27 cellular contexts compared by ENCODE assay signal in the genomic region with DNA sequence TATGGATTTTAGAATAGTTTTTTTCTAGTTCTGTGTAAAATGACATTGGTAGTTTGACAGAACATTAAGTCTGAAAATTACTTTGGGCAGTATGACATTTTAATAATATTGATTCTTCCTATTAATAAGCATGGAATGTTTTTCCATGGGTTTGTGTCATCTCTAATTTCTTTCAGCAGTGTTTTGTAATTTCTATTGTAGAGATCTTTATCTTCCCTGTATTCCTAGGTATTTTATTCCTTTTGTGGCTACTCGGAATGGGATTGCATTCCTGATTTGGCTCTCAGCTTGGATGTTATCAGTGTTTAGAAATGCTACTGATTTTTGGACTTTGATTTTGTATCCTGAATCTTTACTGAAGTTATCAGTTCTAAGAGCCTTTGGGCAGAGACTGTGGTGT.
A peak's percentile ranks its signal among the peaks of the same experiment; 100 is the strongest.
DNase-seq lines count a peak whose midpoint lies in the region; ATAC-seq, FAIRE-seq and TF ChIP-seq lines count a peak whose summit lies in the region.
"Had no signal": no experiment of that assay in that cellular context is flagged by ENCODE, and none has a peak within 500 bp of the region (broad histone marks: within the 10 kb centered on the region; RNA-seq: fewer than 3 reads in every experiment).

No MANE protein-coding gene starts in this region.

- 63% methylated on average over 1 of the region's 1 CpG for WGBS in SK-N-SH (ENCODE audit: low lambda C conversion rate)

- H3K36me3 ChIP-seq in SK-N-SH (replicated peaks in 1 of 2; ENCODE audit: control insufficient read depth in 1 of 2, insufficient read depth in 2 of 2, low read length in 1 of 2): peaks cover 0 to 4% of the 10 kb centered on the region in 2 experiments
- H3K36me3 ChIP-seq in astrocyte (ENCODE audit: insufficient read depth, low read length): no peaks in the 10 kb centered on the region
- H3K36me3 ChIP-seq: BE2C, BLaER1 had no signal

- H3K79me2 ChIP-seq in SK-N-SH (ENCODE audit: insufficient read depth) (no peaks in the 10 kb centered on the region), astrocyte (ENCODE audit: insufficient read depth, low read length) (no peaks in the 10 kb centered on the region)

- H2AFZ ChIP-seq in SK-N-SH (ENCODE audit: low read depth) (no peak overlapping the region), astrocyte (ENCODE audit: low read depth, low read length) (no peak overlapping the region)

- no peaks in the 10 kb centered on the region for H3F3A ChIP-seq in SK-N-SH (replicated peaks; ENCODE audit: insufficient read depth)

- H3K9me3 Mint-ChIP-seq in astrocyte (ENCODE audit: unreplicated experiment): peaks cover 3% of the 10 kb centered on the region
- H3K9me3 Mint-ChIP-seq: CD14-positive monocyte had no signal

- H3K27me3 Mint-ChIP-seq in astrocyte (ENCODE audit: low read depth, unreplicated experiment): no peaks in the 10 kb centered on the region

- H3K4me1 ChIP-seq in SK-N-SH (ENCODE audit: control insufficient read depth in 1 of 2, insufficient read depth in 2 of 2, low read depth in 1 of 2, low read length in 1 of 2) (no peaks in the 10 kb centered on the region; a peak in 1 of 4 replicates), astrocyte (ENCODE audit: insufficient read depth, low read length) (no peaks in the 10 kb centered on the region)
- H3K4me1 ChIP-seq: BE2C, BLaER1 had no signal

- no peak overlapping the region for H3K4me2 ChIP-seq in SK-N-SH
- no peak overlapping the region for H3K4me2 ChIP-seq in astrocyte (ENCODE audit: low read length)
- H3K4me2 ChIP-seq: BLaER1 had no signal

- H3K9me3 ChIP-seq in SK-N-SH (0 out of 2 replicates have a peak, but pooled peaks cover 8% of the 10 kb centered on the region), astrocyte (ENCODE audit: insufficient read depth, low read depth, low read length) (no peaks in the 10 kb centered on the region)
- H3K9me3 ChIP-seq: BE2C, BLaER1 had no signal

- no peak overlapping the region for H3K4me3 Mint-ChIP-seq in astrocyte (ENCODE audit: unreplicated experiment)
- H3K4me3 Mint-ChIP-seq: CD14-positive monocyte; CD4-positive, alpha-beta memory T cell; CD4-positive, CD25-positive, alpha-beta regulatory T cell; CD8-positive, alpha-beta memory T cell had no signal

- no peak for TF ChIP-seq RAD21 in SK-N-SH (IDR thresholded peaks at IDR 0.05; ENCODE audit: low read length)

- TF ChIP-seq CTCF in SK-N-SH (IDR thresholded peaks at IDR 0.05): no peak
- TF ChIP-seq CTCF in astrocyte (IDR thresholded peaks at IDR 0.05; ENCODE audit: insufficient read depth, low read depth, low read length): no peak

- H3K9me2 ChIP-seq in SK-N-SH: no peaks in the 10 kb centered on the region

- H3K9ac ChIP-seq in SK-N-SH (no peak overlapping the region), astrocyte (ENCODE audit: low read length) (no peak overlapping the region)
- H3K9ac ChIP-seq: BLaER1 had no signal

- H3K4me3 ChIP-seq in SK-N-SH (ENCODE audit: low read depth in 2 of 2, low read length in 1 of 2): no peak overlapping the region
- H3K4me3 ChIP-seq in astrocyte (ENCODE audit: insufficient read depth, low read depth, low read length): no peak overlapping the region
- H3K4me3 ChIP-seq: BLaER1, GM12878 had no signal

- H3K36me3 Mint-ChIP-seq in astrocyte (ENCODE audit: low read depth, unreplicated experiment): no peaks in the 10 kb centered on the region
- H3K36me3 Mint-ChIP-seq: CD14-positive monocyte; CD4-positive, alpha-beta memory T cell; CD4-positive, CD25-positive, alpha-beta regulatory T cell had no signal

- no peak overlapping the region for H3K27ac Mint-ChIP-seq in astrocyte (ENCODE audit: unreplicated experiment)
- H3K27ac Mint-ChIP-seq: CD14-positive monocyte; CD4-positive, alpha-beta memory T cell; CD4-positive, CD25-positive, alpha-beta regulatory T cell; CD8-positive, alpha-beta memory T cell had no signal

- no peak for FAIRE-seq in astrocyte (lab: Jason Lieb, UNC)
- FAIRE-seq: A204.1, GM12878, GM12892, GM18507 had no signal

- H3K27ac ChIP-seq in SK-N-SH (ENCODE audit: low read depth in 2 of 2, low read length in 1 of 2) (no peak overlapping the region), astrocyte (ENCODE audit: low read depth, low read length) (no peak overlapping the region)
- H3K27ac ChIP-seq: BLaER1 had no signal

- no peaks in the 10 kb centered on the region for H3K27me3 ChIP-seq in SK-N-SH (ENCODE audit: insufficient read depth)
- H3K27me3 ChIP-seq in astrocyte (ENCODE audit: insufficient read depth, low read length): no peaks in the 10 kb centered on the region
- H3K27me3 ChIP-seq: BE2C, BLaER1 had no signal

- H4K20me1 ChIP-seq in SK-N-SH (ENCODE audit: insufficient read depth): no peaks in the 10 kb centered on the region
- H4K20me1 ChIP-seq in astrocyte (ENCODE audit: insufficient read depth, low read length): no peaks in the 10 kb centered on the region
- H4K20me1 ChIP-seq: BLaER1 had no signal

- no peak for ATAC-seq in HG03457 (IDR thresholded peaks at IDR 0.05; ENCODE audit: unreplicated experiment)
- ATAC-seq: GM12878 had no signal

- TF ChIP-seq EP300 in SK-N-SH (IDR thresholded peaks at IDR 0.05; ENCODE audit: borderline replicate concordance in 1 of 2, low read depth in 1 of 2, low read length in 1 of 2): peak in 1 of 2 experiments; percentile 74; a peak in 2 of 4 replicates

- peaks cover 2% of the 10 kb centered on the region for H3K4me1 Mint-ChIP-seq in astrocyte (ENCODE audit: low read depth, unreplicated experiment)
- H3K4me1 Mint-ChIP-seq: CD14-positive monocyte; CD4-positive, alpha-beta memory T cell; CD4-positive, CD25-positive, alpha-beta regulatory T cell; CD8-positive, alpha-beta memory T cell had no signal

- CTCF ChIA-PET in SK-N-SH (lab: Yijun Ruan, JAX): no interaction called here

- POLR2A ChIA-PET in SK-N-SH (lab: Yijun Ruan, JAX): no interaction called here

- peak; percentile 53 for DNase-seq in EH (ENCODE audit: low read depth)
- DNase-seq in EL: peak; percentile 48
- no peak for DNase-seq in SK-N-SH
- peak; percentile 36 for DNase-seq in astrocyte (ENCODE audit: low read depth)
- no peak for DNase-seq in NCI-H510A treated with DMSO at 0.1 percent for 48 hours (lab: John Stamatoyannopoulos, UW)
- no peak for DNase-seq in H4 (ENCODE audit: low spot score)
- DNase-seq: 8988T; ACHN; BE2C; C1 segment of cervical spinal cord; CD4-positive, alpha-beta memory T cell; CD4-positive, CD25-positive, alpha-beta regulatory T cell; CD8-positive, alpha-beta memory T cell; COR-L47; DMS 273 treated with DMSO at 0.1 percent for 48 hours; DMS153; DMS53; DMS79; DND-41; GDM1 had no signal

TF ChIP-seq in SK-N-SH, 30 proteins besides CTCF, POLR2A, EP300 and RAD21:
- TF ChIP-seq ZBTB33 (IDR thresholded peaks at IDR 0.05; ENCODE audit: borderline replicate concordance, low read depth): 0 out of 2 replicates have a peak, but pooled peaks have one; percentile 23
- TF ChIP-seq JUND (IDR thresholded peaks at IDR 0.05): peak; percentile 60
- no peak for TF ChIP-seq SMC3 (IDR thresholded peaks at IDR 0.05; ENCODE audit: low read depth, low read length)
- TF ChIP-seq, protein P1, sequence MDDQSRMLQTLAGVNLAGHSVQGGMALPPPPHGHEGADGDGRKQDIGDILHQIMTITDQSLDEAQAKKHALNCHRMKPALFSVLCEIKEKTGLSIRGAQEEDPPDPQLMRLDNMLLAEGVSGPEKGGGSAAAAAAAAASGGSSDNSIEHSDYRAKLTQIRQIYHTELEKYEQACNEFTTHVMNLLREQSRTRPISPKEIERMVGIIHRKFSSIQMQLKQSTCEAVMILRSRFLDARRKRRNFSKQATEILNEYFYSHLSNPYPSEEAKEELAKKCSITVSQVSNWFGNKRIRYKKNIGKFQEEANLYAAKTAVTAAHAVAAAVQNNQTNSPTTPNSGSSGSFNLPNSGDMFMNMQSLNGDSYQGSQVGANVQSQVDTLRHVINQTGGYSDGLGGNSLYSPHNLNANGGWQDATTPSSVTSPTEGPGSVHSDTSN (IDR thresholded peaks at IDR 0.05): peak; percentile 82; the same call in 1 of the 2 replicates
- peak; percentile 68 for TF ChIP-seq TCF12 (IDR thresholded peaks at IDR 0.05)
- TF ChIP-seq TEAD4 (IDR thresholded peaks at IDR 0.05; ENCODE audit: borderline replicate concordance, insufficient read depth): peak; percentile 60; the same call in 1 of the 2 replicates
- TF ChIP-seq NFIC (IDR thresholded peaks at IDR 0.05; ENCODE audit: borderline replicate concordance): peak; percentile 48; the same call in 1 of the 2 replicates
- TF ChIP-seq MEF2A (IDR thresholded peaks at IDR 0.05; ENCODE audit: borderline replicate concordance, low read depth): no peak

Comparison
In these comparisons a context has a peak if more than half of its experiments do, and no peak if none do; other contexts are left out.
1. DNase-seq: peak in EH (single experiment), EL (single experiment) and astrocyte (single experiment); none in SK-N-SH (single experiment), NCI-H510A treated with DMSO at 0.1 percent for 48 hours (single experiment) and H4 (single experiment).